In genomic region chr1:160403244-160403643, GRCh38 we compare ENCODE assay signal across 1 cellular context.
TF ChIP-seq lines count a peak whose summit lies in the region.

No MANE protein-coding gene starts in this region.

TF ChIP-seq in SK-N-SH, 30 proteins besides CTCF, POLR2A, EP300 and RAD21 (continued from another document):
- TF ChIP-seq REST (IDR thresholded peaks at IDR 0.05; ENCODE audit: low read depth, low read length) (no peak), GABPA (IDR thresholded peaks at IDR 0.05; ENCODE audit: low read depth) (no peak), JUND (IDR thresholded peaks at IDR 0.05) (no peak), USF2 (IDR thresholded peaks at IDR 0.05; ENCODE audit: borderline replicate concordance, low read depth, low read length) (no peak)
